1 cellular context compared by ENCODE assay signal in the genomic region with DNA sequence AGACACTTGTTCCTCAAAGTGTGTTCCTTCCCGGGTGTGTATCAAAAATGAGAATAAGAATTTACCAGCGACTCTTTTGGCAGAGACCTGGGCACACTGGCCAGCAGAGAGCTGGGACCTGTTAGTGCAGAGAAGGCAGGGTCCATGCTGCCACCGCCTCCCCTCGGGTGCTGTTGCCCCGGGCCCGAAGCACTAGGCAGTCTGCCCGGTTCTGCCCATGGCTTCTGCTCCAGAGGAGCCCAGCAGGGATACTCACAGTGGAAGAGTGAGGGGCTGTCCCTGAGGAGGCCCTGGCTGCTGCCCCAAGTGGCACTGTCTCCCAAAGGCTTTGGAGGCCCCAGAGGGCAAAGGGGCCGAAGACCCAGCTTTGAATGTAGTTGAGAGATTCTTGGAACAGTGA.
TF ChIP-seq lines count a peak whose summit lies in the region.

No MANE protein-coding gene starts in this region.

TF ChIP-seq in GM23338, 12 proteins besides CTCF, POLR2A, EP300 and RAD21 (continued from another document):
- TF ChIP-seq ZNF462 (CRISPR knock-in tag; IDR thresholded peaks at IDR 0.05): no peak
- no peak for TF ChIP-seq ZNF114 (CRISPR knock-in tag; IDR thresholded peaks at IDR 0.05)
- TF ChIP-seq POLR2AphosphoS5 (IDR thresholded peaks at IDR 0.05; ENCODE audit: low read depth): no peak
- TF ChIP-seq STAT1 (IDR thresholded peaks at IDR 0.05; ENCODE audit: unreplicated experiment): no peak
